27 cellular contexts compared by ENCODE assay signal in the genomic region with DNA sequence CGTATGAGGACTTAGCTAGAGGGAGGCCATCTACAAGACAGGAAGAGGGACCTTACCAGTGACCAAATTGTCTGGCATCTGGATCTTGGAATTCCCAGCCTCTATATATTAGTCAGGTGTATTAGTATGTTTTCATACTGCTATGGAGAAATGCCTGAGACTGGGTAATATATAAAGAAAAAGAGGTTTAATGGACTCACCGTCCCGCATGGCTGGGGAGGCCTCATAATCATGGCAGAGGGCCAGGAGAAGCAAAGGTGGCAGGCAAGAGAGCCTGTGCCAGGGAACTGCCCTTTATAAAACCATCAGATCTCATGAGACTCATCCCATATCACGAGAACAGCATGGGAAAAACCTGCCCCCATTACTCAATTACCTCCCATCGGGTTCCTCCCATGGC.
"Had no signal": no experiment of that assay in that cellular context is flagged by ENCODE, and none has a peak within 500 bp of the region (broad histone marks: within the 10 kb centered on the region; RNA-seq: fewer than 3 reads in every experiment).

No MANE protein-coding gene starts in this region.

- H3K4me3 Mint-ChIP-seq: mesothelial cell of epicardium; naive thymus-derived CD4-positive, alpha-beta T cell; natural killer cell treated with Interleukin-12 subunit alpha and Interleukin-12 subunit beta and Interleukin-15 and Interleukin-18, amount 100 ng/mL, for 72 hours; stimulated activated naive B cell treated with anti-CD40 and anti-IgM and Interleukin-4, amounts not matched to agents 10 μg/mL and 1 μg/mL and 100 μg/mL, for 72 hours had no signal

- H3K27ac Mint-ChIP-seq: mesothelial cell of epicardium; naive thymus-derived CD4-positive, alpha-beta T cell; natural killer cell treated with Interleukin-12 subunit alpha and Interleukin-12 subunit beta and Interleukin-15 and Interleukin-18, amount 100 ng/mL, for 72 hours; progenitor cell of endocrine pancreas; stimulated activated naive B cell treated with anti-CD40 and anti-IgM and Interleukin-4, amounts not matched to agents 10 μg/mL and 1 μg/mL and 100 μg/mL, for 72 hours had no signal

- H2AFZ ChIP-seq: hepatocyte had no signal

- H3K4me1 ChIP-seq: left lung, lower lobe of right lung, stomach, testis, thyroid gland, transverse colon, upper lobe of left lung, vagina had no signal

- H3K4me1 Mint-ChIP-seq: mesothelial cell of epicardium; naive thymus-derived CD4-positive, alpha-beta T cell; stimulated activated naive B cell treated with anti-CD40 and anti-IgM and Interleukin-4, amounts not matched to agents 10 μg/mL and 1 μg/mL and 100 μg/mL, for 72 hours had no signal

- H3K36me3 ChIP-seq: left lung, lower lobe of right lung, ovary, stomach, thyroid gland, transverse colon, upper lobe of left lung, vagina had no signal

- H3K27me3 ChIP-seq: hepatocyte, left lung, ovary, stomach, testis, thyroid gland, transverse colon, upper lobe of left lung, vagina had no signal

- DNase-seq: islet precursor cell; left colon; left lung; lower lobe of right lung; mesendoderm; naive thymus-derived CD4-positive, alpha-beta T cell; ovary; retina; right cardiac atrium; stimulated activated CD4-positive, alpha-beta T cell treated with anti-CD3 and anti-CD28 coated beads, Interleukin-12 subunit alpha, Interleukin-12 subunit beta, amount 100 ng/mL, for 4 hours; stimulated activated CD4-positive, alpha-beta T cell treated with anti-CD3 and anti-CD28 coated beads, Interleukin-15, amount 100 ng/mL, for 24 hours; stimulated activated CD4-positive, alpha-beta T cell treated with anti-CD3 and anti-CD28 coated beads, Interleukin-2, amount 100 ng/mL, for 24 hours; stimulated activated CD4-positive, alpha-beta T cell treated with anti-CD3 and anti-CD28 coated beads, Interleukin-4, amount 100 ng/mL, for 1 hour; stimulated activated naive B cell treated with anti-CD40 and anti-IgM and Interleukin-4, amounts not matched to agents 10 μg/mL and 1 μg/mL and 100 μg/mL, for 72 hours; stimulated activated naive CD8-positive, alpha-beta T cell treated with anti-CD3 and anti-CD28 coated beads, Interleukin-15, Interleukin-2, amounts not matched to agents 100 U/mL and 50 U/mL, for 24 hours; stomach; testis; thyroid gland; transverse colon; upper lobe of left lung had no signal

- H3K4me3 ChIP-seq: hepatocyte, left lung, lower lobe of right lung, ovary, skin epidermis, stomach, testis, thyroid gland, transverse colon, upper lobe of left lung, vagina had no signal

- H3K9me3 ChIP-seq: lower lobe of right lung, ovary, testis, thyroid gland, transverse colon, upper lobe of left lung, vagina had no signal

- H3K27ac ChIP-seq: hepatocyte, left lung, lower lobe of right lung, ovary, stomach, testis, thyroid gland, transverse colon, upper lobe of left lung, vagina had no signal

- H3K36me3 Mint-ChIP-seq: mesothelial cell of epicardium; naive thymus-derived CD4-positive, alpha-beta T cell; natural killer cell treated with Interleukin-12 subunit alpha and Interleukin-12 subunit beta and Interleukin-15 and Interleukin-18, amount 100 ng/mL, for 72 hours; stimulated activated naive B cell treated with anti-CD40 and anti-IgM and Interleukin-4, amounts not matched to agents 10 μg/mL and 1 μg/mL and 100 μg/mL, for 72 hours had no signal

- H3K4me2 ChIP-seq: hepatocyte had no signal

- ATAC-seq: left colon; left lung; lower lobe of right lung; naive thymus-derived CD4-positive, alpha-beta T cell; natural killer cell treated with Interleukin-12 subunit alpha and Interleukin-12 subunit beta and Interleukin-15 and Interleukin-18, amount 100 ng/mL, for 72 hours; right cardiac atrium; sciatic nerve; stimulated activated naive B cell treated with anti-CD40 and anti-IgM and Interleukin-4, amounts not matched to agents 10 μg/mL and 1 μg/mL and 100 μg/mL, for 72 hours; stimulated activated naive CD8-positive, alpha-beta T cell treated with anti-CD3 and anti-CD28 coated beads, Interleukin-15, Interleukin-2, amounts not matched to agents 100 U/mL and 50 U/mL, for 24 hours had no signal

- H3K27me3 Mint-ChIP-seq: natural killer cell treated with Interleukin-12 subunit alpha and Interleukin-12 subunit beta and Interleukin-15 and Interleukin-18, amount 100 ng/mL, for 72 hours; progenitor cell of endocrine pancreas; stimulated activated naive B cell treated with anti-CD40 and anti-IgM and Interleukin-4, amounts not matched to agents 10 μg/mL and 1 μg/mL and 100 μg/mL, for 72 hours had no signal

- H3K79me2 ChIP-seq: hepatocyte had no signal
